ENCODE assay signal across 19 cellular contexts in genomic region chr10:24201503-24202180, GRCh38. TPM values are rescaled to one million over a fixed set of nuclear protein-coding genes. Genes with fewer than 3 reads are reported as not detected.
A peak's percentile ranks its signal among the peaks of the same experiment; 100 is the strongest.
DNase-seq lines count a peak whose midpoint lies in the region; ATAC-seq, FAIRE-seq and TF ChIP-seq lines count a peak whose summit lies in the region.
"Had no signal": no experiment of that assay in that cellular context is flagged by ENCODE, and none has a peak within 500 bp of the region (broad histone marks: within the 10 kb centered on the region; RNA-seq: fewer than 3 reads in every experiment).

No MANE protein-coding gene starts in this region.

- H3K18ac ChIP-seq in H1 (ENCODE audit: extremely low read depth, low read length) = no peak overlapping the region

- H4K8ac ChIP-seq in H1 (ENCODE audit: extremely low read depth, insufficient read depth, low read length) = no peak overlapping the region

- no peaks in the 10 kb centered on the region for H3K27me3 ChIP-seq in heart right ventricle
- H3K27me3 ChIP-seq in right atrium auricular region = no peaks in the 10 kb centered on the region
- H3K27me3 ChIP-seq in H1 (replicated peaks in 1 of 4; ENCODE audit: control insufficient read depth in 3 of 4, extremely low read depth in 1 of 4, insufficient read depth in 3 of 4, low read length in 3 of 4) = no peaks in the 10 kb centered on the region
- H3K27me3 ChIP-seq in subcutaneous abdominal adipose tissue (ENCODE audit: control insufficient read depth in 5 of 5, insufficient read depth in 4 of 5, low read length in 5 of 5) = no peaks in the 10 kb centered on the region

- H3K9me3 Mint-ChIP-seq in nephron = no peaks in the 10 kb centered on the region

- H3K27me3 Mint-ChIP-seq in nephron (ENCODE audit: low read depth) = no peaks in the 10 kb centered on the region

- H3K23ac ChIP-seq in H1 (ENCODE audit: insufficient read length) = no peak overlapping the region

- H3K9ac ChIP-seq in H1 (replicated peaks in 1 of 4; ENCODE audit: extremely low read depth in 1 of 4, low read depth in 3 of 4, low read length in 3 of 4) (no peak overlapping the region), subcutaneous abdominal adipose tissue (ENCODE audit: low read length in 5 of 5) (no peak overlapping the region)

- H2AFZ ChIP-seq in H1 (ENCODE audit: low read length) = 0 out of 2 replicates have a peak overlapping the region, but pooled peaks have one; percentile 92

- no peaks in the 10 kb centered on the region for H3K23me2 ChIP-seq in H1 (ENCODE audit: low read depth, low read length)

- no peak overlapping the region for H3K4ac ChIP-seq in H1 (replicated peaks; ENCODE audit: insufficient read length, low read depth, low read length)

- 71 to 78% methylated on average over 14 of the region's 14 CpGs for WGBS in heart right ventricle, 2 donors
- 66% methylated on average over 14 of the region's 14 CpGs; no CpG with 5 or more reads in 1 of the 2 experiments for WGBS in H1 (ENCODE audit: extremely low coverage in 1 of 2, insufficient coverage in 1 of 2, insufficient read length in 1 of 2, insufficient replicate concordance in 2 of 2, low coverage in 1 of 2, low lambda C conversion rate in 2 of 2, missing lambda C conversion rate in 1 of 2), 2 experiments

- H3K4me1 Mint-ChIP-seq in nephron = peaks cover 65% of the 10 kb centered on the region

- no peaks in the 10 kb centered on the region for H3K36me3 Mint-ChIP-seq in nephron (ENCODE audit: low read depth)

- no peak overlapping the region for H2BK120ac ChIP-seq in H1 (replicated peaks; ENCODE audit: low read depth, low read length)

- peak overlapping the region; percentile 21 to 49; a peak in 2 of 4 replicates for H3K4me2 ChIP-seq in H1 (ENCODE audit: insufficient read depth in 1 of 2, low read depth in 2 of 2, low read length in 2 of 2)

- intact Hi-C loops in heart right ventricle (cut with DNase I) = loop anchor here in 3 of 10 donors (5.0 to 10.0 kb wide), 3 partner anchors 156 to 313 kb away; no protein-coding TSS in a partner anchor

- no peak overlapping the region for H2BK12ac ChIP-seq in H1 (ENCODE audit: low read depth, low read length)

- no peak for FAIRE-seq in H1 (lab: Jason Lieb, UNC)
- FAIRE-seq: HTR-8/SVneo had no signal

- H3K4me1 ChIP-seq in heart right ventricle = peaks cover 1 to 57% (median 19%) of the 10 kb centered on the region in 9 donors
- H3K4me1 ChIP-seq in right atrium auricular region = peaks cover 0 to 6% of the 10 kb centered on the region in 2 donors
- H3K4me1 ChIP-seq in H1 (replicated peaks in 1 of 4; ENCODE audit: control insufficient read depth in 3 of 4, insufficient read depth in 4 of 4, low read length in 3 of 4) = peaks cover 3 to 7% (median 6%) of the 10 kb centered on the region in 4 experiments; a peak in 6 of 7 replicates
- peaks cover 0 to 47% (median under 1%) of the 10 kb centered on the region in 5 donors for H3K4me1 ChIP-seq in subcutaneous abdominal adipose tissue (ENCODE audit: control insufficient read depth in 5 of 5, insufficient read depth in 5 of 5, low read length in 5 of 5)

- ATAC-seq in heart right ventricle = peak in 5 of 8 donors; percentile 30 to 62 (median 44)

- H2BK5ac ChIP-seq in H1 (ENCODE audit: low read depth, low read length) = no peak overlapping the region

- DNase-seq in heart right ventricle = no peak
- no peak for DNase-seq in right atrium auricular region (ENCODE audit: low spot score)
- no peak for DNase-seq in H1 (ENCODE audit: low read depth in 1 of 2, low spot score in 2 of 2)
- DNase-seq in DMS79 (lab: John Stamatoyannopoulos, UW) = no peak
- no peak for DNase-seq in H4 (ENCODE audit: low spot score)
- DNase-seq in dermis blood vessel endothelial cell = no peak
- DNase-seq: C1 segment of cervical spinal cord; DMS153; KBM-7; NCI-H1092; NCI-H2107; NCI-H226; NCI-H526; NK-92 treated with Interleukin-12 subunit alpha and Interleukin-12 subunit beta, amount 100 ng/mL, for 24 hours; OCI-M1; RPMI8226 had no signal

- no peaks in the 10 kb centered on the region for H3K79me1 ChIP-seq in H1 (ENCODE audit: low read depth, low read length)

- no peaks in the 10 kb centered on the region for H3K36me3 ChIP-seq in heart right ventricle
- H3K36me3 ChIP-seq in right atrium auricular region = no peaks in the 10 kb centered on the region
- H3K36me3 ChIP-seq in H1 (ENCODE audit: control insufficient read depth in 2 of 4, insufficient read depth in 4 of 4, low read length in 3 of 4) = no peaks in the 10 kb centered on the region
- H3K36me3 ChIP-seq in subcutaneous abdominal adipose tissue (ENCODE audit: control insufficient read depth in 5 of 5, insufficient read depth in 5 of 5, low read length in 5 of 5) = no peaks in the 10 kb centered on the region

- H2AK5ac ChIP-seq in H1 (ENCODE audit: low read depth, low read length) = no peak overlapping the region

- TF ChIP-seq CTCF in heart right ventricle (IDR thresholded peaks at IDR 0.05) (no peak), right atrium auricular region (IDR thresholded peaks at IDR 0.05) (no peak), H1 (IDR thresholded peaks at IDR 0.05; ENCODE audit: control extremely low read depth in 1 of 3, insufficient read depth in 1 of 3, low read depth in 1 of 3, low read length in 3 of 3) (no peak), nephron (IDR thresholded peaks at IDR 0.05; ENCODE audit: unreplicated experiment in 3 of 3) (no peak)

- H3K27ac ChIP-seq in heart right ventricle (peak overlapping the region in 5 of 10 donors; percentile 2 to 61 (median 25)), right atrium auricular region (peak overlapping the region in 1 of 2 donors; percentile 22), H1 (ENCODE audit: low read depth, low read length) (no peak overlapping the region), subcutaneous abdominal adipose tissue (ENCODE audit: low read depth, low read length) (peak overlapping the region; percentile 30)

- H2BK20ac ChIP-seq in H1 (ENCODE audit: low read length) = no peak overlapping the region

- H3K4me3 Mint-ChIP-seq in nephron = no peak overlapping the region

- H4K5ac ChIP-seq in H1 (ENCODE audit: insufficient read length, low read depth, low read length) = no peak overlapping the region

- TF ChIP-seq POLR2A in H1 (IDR thresholded peaks at IDR 0.05; ENCODE audit: control extremely low read depth in 1 of 2, low read depth in 2 of 2, low read length in 2 of 2) = no peak

- H3K4me3 ChIP-seq in heart right ventricle (no peak overlapping the region), right atrium auricular region (no peak overlapping the region), H1 (ENCODE audit: extremely low read depth in 1 of 4, insufficient read depth in 2 of 4, low read depth in 3 of 4, low read length in 4 of 4) (0 out of 8 replicates have a peak overlapping the region, but pooled peaks of 1 of the 4 experiments have one; percentile 16), subcutaneous abdominal adipose tissue (ENCODE audit: low read depth in 1 of 5, low read length in 5 of 5) (no peak overlapping the region)

- H4K91ac ChIP-seq in H1 (replicated peaks; ENCODE audit: insufficient read length, low read length) = no peak overlapping the region

- no peak overlapping the region for H2BK15ac ChIP-seq in H1 (ENCODE audit: low read length)

- peak overlapping the region; percentile 62 to 94 (median 89) for H3K27ac Mint-ChIP-seq in nephron

- no peak; a peak in 1 of 4 replicates for TF ChIP-seq RAD21 in H1 (IDR thresholded peaks at IDR 0.05 in 1 of 2, conservative IDR thresholded peaks at IDR 0.05 in 1 of 2; ENCODE audit: low read depth in 2 of 2, low read length in 2 of 2)

- no peak for TF ChIP-seq EP300 in H1 (IDR thresholded peaks at IDR 0.05; ENCODE audit: borderline replicate concordance in 1 of 2, low read depth in 2 of 2, low read length in 2 of 2)

- CTCF ChIA-PET in H1 (lab: Charles Lee; ENCODE audit: partially characterized antibody) = interaction anchor here (0.5 to 4.4 kb wide), 15 partner anchors 8 to 1302 kb away, joined by 3 to 22 read pairs (median 4); no protein-coding TSS in a partner anchor

- H4K20me1 ChIP-seq in H1 (replicated peaks in 1 of 2; ENCODE audit: control insufficient read depth in 1 of 2, insufficient read depth in 2 of 2, low read length in 2 of 2) = no peaks in the 10 kb centered on the region

- no peak overlapping the region for H3K14ac ChIP-seq in H1 (ENCODE audit: insufficient read length)

- H3K56ac ChIP-seq in H1 (replicated peaks; ENCODE audit: insufficient read length, low read depth, low read length) = no peak overlapping the region

- no peaks in the 10 kb centered on the region for H3K79me2 ChIP-seq in H1 (ENCODE audit: control insufficient read depth in 1 of 2, insufficient read depth in 2 of 2, low read length in 2 of 2)

- POLR2A ChIA-PET in H1 (lab: Charles Lee; ENCODE audit: partially characterized antibody) = interaction anchor here (1.0 to 1.2 kb wide), 4 partner anchors 9 to 13 kb away, joined by 3 to 6 read pairs (median 4); no protein-coding TSS in a partner anchor

- no peaks in the 10 kb centered on the region for H3K9me3 ChIP-seq in heart right ventricle
- H3K9me3 ChIP-seq in right atrium auricular region = no peaks in the 10 kb centered on the region
- H3K9me3 ChIP-seq in H1 (ENCODE audit: insufficient read depth in 2 of 2, low read depth in 1 of 2, low read length in 1 of 2) = no peaks in the 10 kb centered on the region
- H3K9me3 ChIP-seq in subcutaneous abdominal adipose tissue (ENCODE audit: control insufficient read depth in 5 of 5, low read length in 5 of 5) = no peaks in the 10 kb centered on the region

TF ChIP-seq in H1, 55 proteins besides CTCF, POLR2A, EP300 and RAD21:
- TF ChIP-seq GTF2F1 (IDR thresholded peaks at IDR 0.05; ENCODE audit: borderline replicate concordance, low read depth, low read length) (no peak), SP2 (IDR thresholded peaks at IDR 0.05; ENCODE audit: low read length) (no peak)

RNA-seq across cellular contexts. Expression of gene KIAA1217, which starts 7.3 kb away (rescaled TPM):
- total RNA-seq in heart right ventricle (10 to 100 TPM; 27.9 to 49.5 (median 38.8) TPM), right atrium auricular region (10 to 100 TPM; 24.0 to 33.3 TPM), dermis blood vessel endothelial cell (7.5 and 15.3 TPM in 2 replicates)
- polyA plus RNA-seq in heart right ventricle (10 to 100 TPM in 1 of 2 donors, 1 to 10 TPM in 1; 6.9 to 31.7 TPM), H1 (2011; rRNA removed) (3.7 and 4.5 TPM in 2 replicates)
- total RNA-seq in H1 (2021; fragmentation: NEBNext Ultra II Directional; extraction: Animal tissue kit (Norgen Biotek cat#: 25700)) = 13.6 and 15.6 TPM in 2 replicates
- polyA plus RNA-seq in H1 (2011; cell fraction: cytosol; rRNA removed) = 2.7 TPM
- 10.3 TPM for polyA plus RNA-seq in H1 (2011; cell fraction: nucleus; rRNA removed)
- polyA plus RNA-seq in H1 (2012, experiment 1 of 2) = 9.4 to 11.3 TPM (median 10.3 TPM) in 4 replicates
- 0.55 TPM for polyA plus RNA-seq in H1 (2012, experiment 2 of 2)
- 9.1 TPM for polyA plus RNA-seq in H1 (2013, experiment 1 of 2)
- polyA plus RNA-seq in H1 (2013, experiment 2 of 2) = 9.0 TPM
- polyA minus RNA-seq in H1 (2011; rRNA and poly(A)+ RNA removed) = 10.3 and 12.9 TPM in 2 replicates
- 6.1 TPM for polyA minus RNA-seq in H1 (2011; cell fraction: cytosol; rRNA and poly(A)+ RNA removed)
- polyA minus RNA-seq in H1 (2011; cell fraction: nucleus; rRNA and poly(A)+ RNA removed) = 26.3 TPM
- total RNA-seq in H4 (2014; rRNA removed; shearing (Covaris generic)) = 2.5 and 5.2 TPM in 2 replicates
